34 cellular contexts compared by ENCODE assay signal in genomic region chr3:122011396-122011795, GRCh38. TPM values are rescaled to one million over a fixed set of nuclear protein-coding genes. Genes with fewer than 3 reads are reported as not detected.
"Had no signal": no experiment of that assay in that cellular context is flagged by ENCODE, and none has a peak within 500 bp of the region (broad histone marks: within the 10 kb centered on the region; RNA-seq: fewer than 3 reads in every experiment).

No MANE protein-coding gene starts in this region.

- H3K4me3 Mint-ChIP-seq: activated CD4-positive, alpha-beta T cell treated with anti-CD3 and anti-CD28 coated beads, Interleukin-2, amount 10 ng/mL, durations not matched to agents 7 days and 5 days; activated CD8-positive, alpha-beta T cell treated with anti-CD3 and anti-CD28 coated beads, Interleukin-2, amount 10 ng/mL, durations not matched to agents 7 days and 5 days; activated naive CD4-positive, alpha-beta T cell treated with anti-CD3 and anti-CD28 coated beads for 36 hours; activated naive CD8-positive, alpha-beta T cell treated with anti-CD3 and anti-CD28 coated beads for 36 hours; natural killer cell treated with Interleukin-12 subunit alpha and Interleukin-12 subunit beta and Interleukin-15 and Interleukin-18, amount 100 ng/mL, for 72 hours; stimulated activated naive CD8-positive, alpha-beta T cell treated with anti-CD3 and anti-CD28 coated beads, Interleukin-15, Interleukin-2, amounts not matched to agents 100 ng/mL and 50 ng/mL, for 24 hours; type B pancreatic cell had no signal

- H3K4me2 ChIP-seq: hepatocyte had no signal

- H3K27me3 ChIP-seq: adrenal gland, body of pancreas, cardiac muscle cell, colonic mucosa, gastrocnemius medialis, neutrophil, right lobe of liver, uterus had no signal

- H3K4me1 ChIP-seq: adrenal gland, colonic mucosa, gastrocnemius medialis, left ventricle myocardium inferior, right lobe of liver, uterus had no signal

- H3K36me3 ChIP-seq: adrenal gland, cardiac muscle cell, colonic mucosa, gastrocnemius medialis, left ventricle myocardium inferior, neutrophil, right lobe of liver, thoracic aorta, uterus had no signal

- H2AFZ ChIP-seq: hepatocyte had no signal

- H3K9me3 Mint-ChIP-seq: activated naive CD4-positive, alpha-beta T cell treated with anti-CD3 and anti-CD28 coated beads for 36 hours; activated naive CD8-positive, alpha-beta T cell treated with anti-CD3 and anti-CD28 coated beads for 36 hours; type B pancreatic cell had no signal

- H3K79me2 ChIP-seq: hepatocyte had no signal

- H3K9me3 ChIP-seq: adrenal gland, body of pancreas, colonic mucosa, gastrocnemius medialis, left ventricle myocardium inferior, mucosa of descending colon, neutrophil, right lobe of liver, thoracic aorta, uterus had no signal

- DNase-seq: activated CD4-positive, alpha-beta T cell treated with anti-CD3 and anti-CD28 coated beads, Interleukin-2, amount 10 ng/mL, durations not matched to agents 7 days and 5 days; activated CD8-positive, alpha-beta T cell treated with anti-CD3 and anti-CD28 coated beads, Interleukin-2, amount 10 ng/mL, durations not matched to agents 7 days and 5 days; activated effector memory CD4-positive, alpha-beta T cell treated with anti-CD3 and anti-CD28 coated beads, Interleukin-2, amount 50 U/mL, for 16 hours; activated naive CD4-positive, alpha-beta T cell treated with anti-CD3 and anti-CD28 coated beads for 36 hours; activated naive CD8-positive, alpha-beta T cell treated with anti-CD3 and anti-CD28 coated beads for 36 hours; adrenal gland; aorta; body of pancreas; cerebellar nuclear complex; colonic mucosa; effector CD8-positive, alpha-beta T cell; gastrocnemius medialis; islet precursor cell; left ventricle myocardium inferior; mucosa of descending colon; right lobe of liver; stimulated activated CD4-positive, alpha-beta T cell treated with anti-CD3 and anti-CD28 coated beads, Interleukin-12 subunit alpha, Interleukin-12 subunit beta, amount 100 ng/mL, for 4 hours; stimulated activated CD4-positive, alpha-beta T cell treated with anti-CD3 and anti-CD28 coated beads, Interleukin-4, amount 100 ng/mL, for 1 hour; uterus had no signal

- H3K36me3 Mint-ChIP-seq: activated naive CD8-positive, alpha-beta T cell treated with anti-CD3 and anti-CD28 coated beads for 36 hours; natural killer cell treated with Interleukin-12 subunit alpha and Interleukin-12 subunit beta and Interleukin-15 and Interleukin-18, amount 100 ng/mL, for 72 hours; type B pancreatic cell had no signal

- H3K27ac ChIP-seq: adrenal gland, body of pancreas, cardiac muscle cell, colonic mucosa, gastrocnemius medialis, hepatocyte, left ventricle myocardium inferior, neutrophil, right lobe of liver, skin epidermis, thoracic aorta, uterus had no signal

- ATAC-seq: activated CD8-positive, alpha-beta T cell treated with anti-CD3 and anti-CD28 coated beads, Interleukin-2, amount 10 ng/mL, durations not matched to agents 7 days and 5 days; body of pancreas; gastrocnemius medialis; mucosa of descending colon; natural killer cell treated with Interleukin-12 subunit alpha and Interleukin-12 subunit beta and Interleukin-15 and Interleukin-18, amount 100 ng/mL, for 72 hours; right lobe of liver had no signal

- H3K4me3 ChIP-seq: adrenal gland, body of pancreas, cardiac muscle cell, colonic mucosa, gastrocnemius medialis, hepatocyte, left ventricle myocardium inferior, lung, mucosa of descending colon, right lobe of liver, skin epidermis, thoracic aorta, uterus had no signal

- H3K27ac Mint-ChIP-seq: activated CD4-positive, alpha-beta T cell treated with anti-CD3 and anti-CD28 coated beads, Interleukin-2, amount 10 ng/mL, durations not matched to agents 7 days and 5 days; activated CD8-positive, alpha-beta T cell treated with anti-CD3 and anti-CD28 coated beads, Interleukin-2, amount 10 ng/mL, durations not matched to agents 7 days and 5 days; activated naive CD4-positive, alpha-beta T cell treated with anti-CD3 and anti-CD28 coated beads for 36 hours; activated naive CD8-positive, alpha-beta T cell treated with anti-CD3 and anti-CD28 coated beads for 36 hours; natural killer cell treated with Interleukin-12 subunit alpha and Interleukin-12 subunit beta and Interleukin-15 and Interleukin-18, amount 100 ng/mL, for 72 hours; stimulated activated naive CD8-positive, alpha-beta T cell treated with anti-CD3 and anti-CD28 coated beads, Interleukin-15, Interleukin-2, amounts not matched to agents 100 ng/mL and 50 ng/mL, for 24 hours; type B pancreatic cell had no signal

RNA-seq across cellular contexts. Expression of gene ILDR1, which starts 10.7 kb away (rescaled TPM):
- total RNA-seq: activated naive CD4-positive, alpha-beta T cell treated with anti-CD3 and anti-CD28 coated beads for 36 hours; activated naive CD8-positive, alpha-beta T cell treated with anti-CD3 and anti-CD28 coated beads for 36 hours; aorta; dermis microvascular lymphatic vessel endothelial cell; gastrocnemius medialis; mesenteric fat pad; myocyte; osteocyte; thoracic aorta had no signal
- polyA plus RNA-seq: cardiac muscle cell had no signal

RNA-seq across cellular contexts. Expression of gene CD86, which starts 43.8 kb away (rescaled TPM):
- total RNA-seq: activated naive CD4-positive, alpha-beta T cell treated with anti-CD3 and anti-CD28 coated beads for 36 hours; cardiac muscle cell; dermis microvascular lymphatic vessel endothelial cell; epithelial cell of proximal tubule; hepatocyte; myocyte; osteocyte; renal cortical epithelial cell had no signal
- polyA plus RNA-seq: cardiac muscle cell had no signal
